Comparison of ENCODE assay signal across 13 cellular contexts in genomic region chr12:132513458-132514135, GRCh38. TPM values are rescaled to one million over a fixed set of nuclear protein-coding genes. Genes with fewer than 3 reads are reported as not detected.
DNase-seq lines count a peak whose midpoint lies in the region; ATAC-seq and TF ChIP-seq lines count a peak whose summit lies in the region.
"Had no signal": no experiment of that assay in that cellular context is flagged by ENCODE, and none has a peak within 500 bp of the region (broad histone marks: within the 10 kb centered on the region; RNA-seq: fewer than 3 reads in every experiment).

No MANE protein-coding gene starts in this region.

- DNase-seq in GM23338 (ENCODE audit: low spot score) (no peak), body of pancreas (peak in 1 of 4 donors; percentile 45), left lobe of liver (ENCODE audit: low spot score) (no peak), anterior cingulate cortex (lab: John Stamatoyannopoulos, UW) (no peak), SKM-1 (lab: John Stamatoyannopoulos, UW; ENCODE audit: unreplicated experiment) (no peak), natural killer cell (no peak)
- no peak for DNase-seq in activated CD4-positive, alpha-beta T cell treated with anti-CD3 and anti-CD28 coated beads, Interleukin-2, amount 10 ng/mL, durations not matched to agents 24 days and 14 days
- DNase-seq: DMS153, NCI-H146, NCI-H748 treated with DMSO at 0.1 percent for 48 hours, PC-3 had no signal

- no peak overlapping the region for H3K27ac ChIP-seq in GM23338 (ENCODE audit: low read depth)
- peak overlapping the region; percentile 74 to 92 (median 78) for H3K27ac ChIP-seq in body of pancreas

- no peaks in the 10 kb centered on the region for H3K9me3 ChIP-seq in body of pancreas

- TF ChIP-seq CTCF in GM23338 (conservative IDR thresholded peaks at IDR 0.05; ENCODE audit: low read depth in 2 of 2), result no peak
- TF ChIP-seq CTCF in body of pancreas (IDR thresholded peaks at IDR 0.05), result no peak
- TF ChIP-seq CTCF in natural killer cell (IDR thresholded peaks at IDR 0.05), result no peak

- no peak for TF ChIP-seq POLR2A in body of pancreas (IDR thresholded peaks at IDR 0.05)

- no peak overlapping the region for H2AFZ ChIP-seq in GM23338

- no peak overlapping the region for H3K27ac Mint-ChIP-seq in GM23338
- peak overlapping the region; percentile 30 for H3K27ac Mint-ChIP-seq in stimulated activated memory B cell treated with anti-CD40 and anti-IgM and Interleukin-4, amounts not matched to agents 10 μg/mL and 1 μg/mL and 100 μg/mL, for 72 hours
- H3K27ac Mint-ChIP-seq in activated CD4-positive, alpha-beta T cell treated with anti-CD3 and anti-CD28 coated beads, Interleukin-2, amount 10 ng/mL, durations not matched to agents 24 days and 14 days, result no peak overlapping the region
- H3K27ac Mint-ChIP-seq in natural killer cell, result no peak overlapping the region

- H3K4me3 ChIP-seq in GM23338, result no peak overlapping the region
- no peak overlapping the region for H3K4me3 ChIP-seq in body of pancreas

- peaks cover 27% of the 10 kb centered on the region for H3K27me3 Mint-ChIP-seq in GM23338 (ENCODE audit: insufficient read depth, low read depth, poor library complexity)
- H3K27me3 Mint-ChIP-seq in stimulated activated memory B cell treated with anti-CD40 and anti-IgM and Interleukin-4, amounts not matched to agents 10 μg/mL and 1 μg/mL and 100 μg/mL, for 72 hours, result no peaks in the 10 kb centered on the region
- no peaks in the 10 kb centered on the region for H3K27me3 Mint-ChIP-seq in activated CD4-positive, alpha-beta T cell treated with anti-CD3 and anti-CD28 coated beads, Interleukin-2, amount 10 ng/mL, durations not matched to agents 24 days and 14 days
- no peaks in the 10 kb centered on the region for H3K27me3 Mint-ChIP-seq in natural killer cell (ENCODE audit: low read depth in 2 of 2)

- H3K4me1 ChIP-seq in GM23338 (ENCODE audit: insufficient read depth) (no peaks in the 10 kb centered on the region), body of pancreas (peaks cover 70% of the 10 kb centered on the region)

- no peak overlapping the region for H3K4me3 Mint-ChIP-seq in GM23338
- no peak overlapping the region for H3K4me3 Mint-ChIP-seq in stimulated activated memory B cell treated with anti-CD40 and anti-IgM and Interleukin-4, amounts not matched to agents 10 μg/mL and 1 μg/mL and 100 μg/mL, for 72 hours
- H3K4me3 Mint-ChIP-seq in activated CD4-positive, alpha-beta T cell treated with anti-CD3 and anti-CD28 coated beads, Interleukin-2, amount 10 ng/mL, durations not matched to agents 24 days and 14 days, result no peak overlapping the region
- no peak overlapping the region for H3K4me3 Mint-ChIP-seq in natural killer cell

- no peaks in the 10 kb centered on the region for H3F3A ChIP-seq in GM23338 (replicated peaks; ENCODE audit: low read depth)

- ATAC-seq in GM23338 (peak; percentile 37), body of pancreas (no peak), left lobe of liver (peak; percentile 6), natural killer cell (no peak)
- ATAC-seq in stimulated activated memory B cell treated with anti-CD40 and anti-IgM and Interleukin-4, amounts not matched to agents 10 μg/mL and 1 μg/mL and 100 μg/mL, for 72 hours, result no peak
- ATAC-seq: PC-3, SK-N-SH treated with all-trans-retinoic acid at 6 μM for 48 hours had no signal

- no peaks in the 10 kb centered on the region for H3K79me2 ChIP-seq in GM23338 (replicated peaks; ENCODE audit: insufficient read depth)

- H4K20me1 ChIP-seq in GM23338 (replicated peaks; ENCODE audit: insufficient read depth), result no peaks in the 10 kb centered on the region; the same call in 1 of the 2 replicates

- WGBS in body of pancreas, 2 donors, result 71 to 73% methylated on average over 11 to 24 of the region's 24 CpGs

- no peak overlapping the region for H3K4me2 ChIP-seq in GM23338

- no peaks in the 10 kb centered on the region for H3K9me2 ChIP-seq in GM23338 (ENCODE audit: insufficient read depth)

- intact Hi-C loops in body of pancreas (cut with DNase I) (no loop called here), natural killer cell (cut with micrococcal nuclease) (no loop called here)
- intact Hi-C loops in activated CD4-positive, alpha-beta T cell treated with anti-CD3 and anti-CD28 coated beads, Interleukin-2, amount 10 ng/mL, durations not matched to agents 24 days and 14 days (cut with micrococcal nuclease), result no loop called here

- H3K27me3 ChIP-seq in GM23338 (ENCODE audit: insufficient read depth) (peaks cover 13% of the 10 kb centered on the region; the same call in 1 of the 2 replicates), body of pancreas (no peaks in the 10 kb centered on the region)

- H3K36me3 ChIP-seq in GM23338 (ENCODE audit: insufficient read depth) (no peaks in the 10 kb centered on the region), body of pancreas (replicated peaks in 1 of 2; ENCODE audit: insufficient read depth in 1 of 2, low read depth in 2 of 2) (peaks cover 0 to under 1% of the 10 kb centered on the region in 2 donors)

- H3K4me1 Mint-ChIP-seq in GM23338 (no peaks in the 10 kb centered on the region), natural killer cell (peaks cover 8 to 20% of the 10 kb centered on the region in 2 donors)
- peaks cover 13% of the 10 kb centered on the region for H3K4me1 Mint-ChIP-seq in stimulated activated memory B cell treated with anti-CD40 and anti-IgM and Interleukin-4, amounts not matched to agents 10 μg/mL and 1 μg/mL and 100 μg/mL, for 72 hours
- H3K4me1 Mint-ChIP-seq in activated CD4-positive, alpha-beta T cell treated with anti-CD3 and anti-CD28 coated beads, Interleukin-2, amount 10 ng/mL, durations not matched to agents 24 days and 14 days, result no peaks in the 10 kb centered on the region

- peaks cover 13% of the 10 kb centered on the region for H3K36me3 Mint-ChIP-seq in GM23338 (ENCODE audit: low read depth)
- H3K36me3 Mint-ChIP-seq in stimulated activated memory B cell treated with anti-CD40 and anti-IgM and Interleukin-4, amounts not matched to agents 10 μg/mL and 1 μg/mL and 100 μg/mL, for 72 hours, result peaks cover 45% of the 10 kb centered on the region
- H3K36me3 Mint-ChIP-seq in activated CD4-positive, alpha-beta T cell treated with anti-CD3 and anti-CD28 coated beads, Interleukin-2, amount 10 ng/mL, durations not matched to agents 24 days and 14 days (ENCODE audit: low read depth), result peaks cover 13% of the 10 kb centered on the region
- no peaks in the 10 kb centered on the region for H3K36me3 Mint-ChIP-seq in natural killer cell

- H3K9me3 Mint-ChIP-seq in GM23338 (peaks cover 16% of the 10 kb centered on the region), natural killer cell (peaks cover 0 to 6% of the 10 kb centered on the region in 2 donors)
- H3K9me3 Mint-ChIP-seq in stimulated activated memory B cell treated with anti-CD40 and anti-IgM and Interleukin-4, amounts not matched to agents 10 μg/mL and 1 μg/mL and 100 μg/mL, for 72 hours, result peaks cover 7% of the 10 kb centered on the region
- peaks cover 7% of the 10 kb centered on the region for H3K9me3 Mint-ChIP-seq in activated CD4-positive, alpha-beta T cell treated with anti-CD3 and anti-CD28 coated beads, Interleukin-2, amount 10 ng/mL, durations not matched to agents 24 days and 14 days

TF ChIP-seq in GM23338, 12 proteins besides CTCF, POLR2A, EP300 and RAD21 (continues in another document):
- TF ChIP-seq STAT1 (IDR thresholded peaks at IDR 0.05; ENCODE audit: unreplicated experiment) (no peak), NANOG (IDR thresholded peaks at IDR 0.05; ENCODE audit: borderline replicate concordance) (no peak), POLR2AphosphoS5 (IDR thresholded peaks at IDR 0.05; ENCODE audit: low read depth) (no peak), ZNF114 (CRISPR knock-in tag; IDR thresholded peaks at IDR 0.05) (no peak), CREB1 (CRISPR knock-in tag; IDR thresholded peaks at IDR 0.05; ENCODE audit: low read depth) (no peak), JUNB (IDR thresholded peaks at IDR 0.05; ENCODE audit: unreplicated experiment) (no peak)
- TF ChIP-seq, protein P1, sequence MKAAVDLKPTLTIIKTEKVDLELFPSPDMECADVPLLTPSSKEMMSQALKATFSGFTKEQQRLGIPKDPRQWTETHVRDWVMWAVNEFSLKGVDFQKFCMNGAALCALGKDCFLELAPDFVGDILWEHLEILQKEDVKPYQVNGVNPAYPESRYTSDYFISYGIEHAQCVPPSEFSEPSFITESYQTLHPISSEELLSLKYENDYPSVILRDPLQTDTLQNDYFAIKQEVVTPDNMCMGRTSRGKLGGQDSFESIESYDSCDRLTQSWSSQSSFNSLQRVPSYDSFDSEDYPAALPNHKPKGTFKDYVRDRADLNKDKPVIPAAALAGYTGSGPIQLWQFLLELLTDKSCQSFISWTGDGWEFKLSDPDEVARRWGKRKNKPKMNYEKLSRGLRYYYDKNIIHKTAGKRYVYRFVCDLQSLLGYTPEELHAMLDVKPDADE (IDR thresholded peaks at IDR 0.05), result no peak

RNA-seq across cellular contexts. Expression of gene FBRSL1, which starts 23.6 kb away (rescaled TPM):
- 65.9 and 89.8 TPM in 2 replicates for total RNA-seq in GM23338 (2014; rRNA removed; shearing (Covaris generic))
- 29.5 and 37.8 TPM in 2 replicates for polyA plus RNA-seq in GM23338 (2016; fragmentation: Nextera tagmentation; extraction: Ambion mirVana)
- total RNA-seq in body of pancreas, result 10 to 100 TPM; 29.8 to 50.1 TPM
- total RNA-seq in left lobe of liver, result 44.9 TPM
- 91.3 and 96.1 TPM in 2 replicates for total RNA-seq in activated CD4-positive, alpha-beta T cell treated with anti-CD3 and anti-CD28 coated beads, Interleukin-2, amount 10 ng/mL, durations not matched to agents 24 days and 14 days
- total RNA-seq in natural killer cell, result 10 to 100 TPM; 67.5 to 78.0 (median 76.2) TPM

Comparison
In these comparisons a context has a peak if more than half of its experiments do, and no peak if none do; other contexts are left out.
1. ATAC-seq: peak in GM23338 (single experiment) and left lobe of liver (single experiment); none in body of pancreas (single experiment), stimulated activated memory B cell treated with anti-CD40 and anti-IgM and Interleukin-4, amounts not matched to agents 10 μg/mL and 1 μg/mL and 100 μg/mL, for 72 hours (single experiment) and natural killer cell (0 of 3).